Comparison of ENCODE assay signal across 2 cellular contexts in the genomic region with DNA sequence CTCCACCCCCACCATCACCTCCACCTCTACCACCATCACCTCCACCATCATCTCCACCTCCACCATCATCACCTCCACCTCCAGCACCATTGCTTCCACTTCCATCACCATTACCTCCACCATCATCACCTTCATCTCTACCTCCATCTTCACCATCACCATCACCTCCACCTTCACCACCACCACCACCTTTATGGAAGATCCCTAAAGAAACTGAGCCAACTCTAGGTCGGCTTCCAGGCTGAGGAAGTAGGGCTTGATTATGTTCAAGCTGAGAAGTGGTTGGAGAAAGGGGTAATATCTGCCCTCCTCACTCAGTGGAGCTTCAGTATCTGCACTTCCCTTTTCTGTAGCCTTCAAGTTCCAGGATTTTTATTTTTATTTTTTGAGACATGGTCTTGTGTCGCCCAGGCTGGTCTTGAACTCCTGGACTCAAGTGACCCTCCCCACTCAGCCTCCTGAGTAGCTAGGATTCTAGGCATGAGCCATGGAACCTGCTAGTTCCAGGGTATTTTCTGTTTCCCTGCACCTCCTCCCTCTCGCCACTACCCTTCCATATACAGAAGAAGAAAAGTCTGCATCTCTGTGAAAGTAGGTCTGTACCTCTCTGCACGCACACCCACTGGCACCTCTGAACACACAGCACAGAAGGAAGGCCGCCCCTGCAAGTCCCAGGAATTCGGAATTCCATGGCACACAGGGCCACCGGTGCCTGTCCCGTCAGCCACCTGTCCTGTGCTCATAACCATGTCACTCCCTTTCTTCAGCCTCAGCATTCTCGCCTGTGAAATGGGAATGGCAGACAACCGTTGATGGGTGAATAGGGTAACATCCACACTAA.
TF ChIP-seq lines count a peak whose summit lies in the region.

No MANE protein-coding gene starts in this region.

TF ChIP-seq in H1, 55 proteins besides CTCF, POLR2A, EP300 and RAD21:
- no peak for TF ChIP-seq BRCA1 (IDR thresholded peaks at IDR 0.05; ENCODE audit: low read depth, low read length)
- TF ChIP-seq KDM4A (IDR thresholded peaks at IDR 0.05; ENCODE audit: low read depth, low read length, severe bottlenecking): no peak
- no peak for TF ChIP-seq SP1 (IDR thresholded peaks at IDR 0.05; ENCODE audit: low read depth, low read length)
- no peak for TF ChIP-seq HDAC2 (IDR thresholded peaks at IDR 0.05; ENCODE audit: borderline replicate concordance in 1 of 2, low read depth in 2 of 2, low read length in 2 of 2)
- TF ChIP-seq RFX5 (IDR thresholded peaks at IDR 0.05; ENCODE audit: borderline replicate concordance, low read depth, low read length): no peak
- no peak for TF ChIP-seq MAFK (IDR thresholded peaks at IDR 0.05; ENCODE audit: low read depth, low read length)
- TF ChIP-seq, protein P1, sequence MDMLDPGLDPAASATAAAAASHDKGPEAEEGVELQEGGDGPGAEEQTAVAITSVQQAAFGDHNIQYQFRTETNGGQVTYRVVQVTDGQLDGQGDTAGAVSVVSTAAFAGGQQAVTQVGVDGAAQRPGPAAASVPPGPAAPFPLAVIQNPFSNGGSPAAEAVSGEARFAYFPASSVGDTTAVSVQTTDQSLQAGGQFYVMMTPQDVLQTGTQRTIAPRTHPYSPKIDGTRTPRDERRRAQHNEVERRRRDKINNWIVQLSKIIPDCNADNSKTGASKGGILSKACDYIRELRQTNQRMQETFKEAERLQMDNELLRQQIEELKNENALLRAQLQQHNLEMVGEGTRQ (IDR thresholded peaks at IDR 0.05; ENCODE audit: low read length): no peak
- no peak for TF ChIP-seq CHD2 (IDR thresholded peaks at IDR 0.05; ENCODE audit: low read length)
- no peak for TF ChIP-seq NRF1 (IDR thresholded peaks at IDR 0.05; ENCODE audit: low read depth, low read length)
- no peak for TF ChIP-seq SIRT6 (IDR thresholded peaks at IDR 0.05; ENCODE audit: low read length)
- TF ChIP-seq TCF12 (IDR thresholded peaks at IDR 0.05; ENCODE audit: low read depth, low read length): no peak

TF ChIP-seq in SK-N-SH treated with all-trans-retinoic acid at 6 μM for 48 hours, 23 proteins besides CTCF, POLR2A, EP300 and RAD21:
- TF ChIP-seq ZC3H10 (CRISPR knock-in tag; IDR thresholded peaks at IDR 0.05) (no peak), SNAI2 (CRISPR knock-in tag; IDR thresholded peaks at IDR 0.05) (no peak)
